8 cellular contexts compared by ENCODE assay signal in the genomic region with DNA sequence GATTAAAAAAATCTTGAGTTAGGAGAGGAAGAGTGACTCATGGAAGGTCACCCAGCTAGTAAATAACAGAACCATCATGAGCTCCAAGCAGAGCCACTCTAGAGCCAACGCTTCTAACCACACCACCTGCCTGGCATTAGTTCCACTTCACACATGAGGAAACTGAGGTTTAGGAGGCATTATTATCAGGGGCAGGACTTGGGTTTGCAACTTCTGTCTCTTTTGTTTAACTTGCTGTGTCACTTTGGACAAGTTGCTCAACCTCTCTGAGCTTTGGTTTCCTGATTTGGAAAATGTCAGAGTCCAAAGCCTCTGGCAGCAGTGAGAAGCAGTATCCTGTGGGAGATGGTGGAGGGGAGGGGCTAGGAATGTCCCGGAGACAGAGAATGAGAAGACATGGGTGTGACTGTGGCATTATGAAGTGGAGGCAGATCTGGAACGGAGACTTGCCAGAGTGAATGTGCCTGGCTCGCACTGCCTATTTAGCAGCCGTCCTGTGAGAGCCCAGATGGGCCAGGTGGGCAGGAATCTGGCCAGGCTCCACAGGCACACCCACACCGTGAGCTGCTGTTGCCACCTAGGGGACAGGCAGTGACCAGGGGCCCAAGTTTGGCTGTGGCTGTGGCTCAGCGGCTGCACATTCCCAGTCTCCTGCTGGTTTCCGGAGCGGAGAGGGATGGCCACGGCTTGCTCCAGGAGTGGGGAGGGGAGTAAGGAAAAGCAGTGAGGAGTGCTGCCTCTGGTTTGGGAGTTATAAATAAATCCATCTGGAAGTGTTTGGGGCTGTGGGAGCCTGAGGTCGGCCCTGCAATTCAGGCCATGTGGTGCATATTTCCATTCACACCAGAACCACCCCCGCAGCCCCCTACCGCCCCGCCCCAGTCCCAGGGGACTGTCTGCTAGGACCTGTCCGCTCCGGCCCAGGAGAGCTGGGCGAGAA.
DNase-seq lines count a peak whose midpoint lies in the region; TF ChIP-seq lines count a peak whose summit lies in the region.
"Had no signal": no experiment of that assay in that cellular context is flagged by ENCODE, and none has a peak within 500 bp of the region (broad histone marks: within the 10 kb centered on the region; RNA-seq: fewer than 3 reads in every experiment).

No MANE protein-coding gene starts in this region.

- no peak overlapping the region for H3K27ac ChIP-seq in HEK293 (ENCODE audit: extremely low read depth, low read depth, low read length)
- peak overlapping the region; percentile 48 for H3K27ac ChIP-seq in suprapubic skin

- peak; percentile 22 for DNase-seq in amniotic epithelial cell (ENCODE audit: low read depth)
- peak; percentile 56 for DNase-seq in iPS-NIHi7 (ENCODE audit: extremely low spot score)
- no peak for DNase-seq in suprapubic skin (ENCODE audit: low spot score in 2 of 2)
- no peak for DNase-seq in amniotic stem cell (lab: John Stamatoyannopoulos, UW)
- DNase-seq in activated effector memory CD4-positive, alpha-beta T cell treated with Interleukin-2 at 50 U/mL for 16 hours = no peak
- no peak for DNase-seq in GM19240 (ENCODE audit: insufficient read length, low spot score)
- DNase-seq: T-helper 2 cell had no signal

- TF ChIP-seq POLR2A in suprapubic skin (IDR thresholded peaks at IDR 0.05) = no peak

- no peak for TF ChIP-seq EP300 in suprapubic skin (IDR thresholded peaks at IDR 0.05)

- no peaks in the 10 kb centered on the region for H3K27me3 ChIP-seq in suprapubic skin

- 34% methylated on average over 17 of the region's 17 CpGs for WGBS in suprapubic skin

- POLR2A ChIA-PET in HEK293 (lab: Yijun Ruan, JAX) = interaction anchor here (1.0 to 1.2 kb wide), 2 partner anchors 122 to 227 kb away, joined by 3 read pairs; no protein-coding TSS in a partner anchor

- H3K9me3 ChIP-seq in HEK293 (ENCODE audit: control insufficient read depth, insufficient read depth, low read depth, low read length) (no peaks in the 10 kb centered on the region), suprapubic skin (no peaks in the 10 kb centered on the region)

- H3K36me3 ChIP-seq in HEK293 (ENCODE audit: control insufficient read depth in 2 of 2, insufficient read depth in 1 of 2, low read length in 2 of 2) (no peaks in the 10 kb centered on the region), suprapubic skin (no peaks in the 10 kb centered on the region)

- TF ChIP-seq CTCF in HEK293 (tag by site-specific recombination; IDR thresholded peaks at IDR 0.05) = peak; percentile 88
- peak in 1 of 2 donors; percentile 5 for TF ChIP-seq CTCF in suprapubic skin (IDR thresholded peaks at IDR 0.05)

- no peaks in the 10 kb centered on the region for H3K4me1 ChIP-seq in HEK293 (ENCODE audit: control insufficient read depth, insufficient read depth, low read length)
- H3K4me1 ChIP-seq in suprapubic skin = peaks cover 7% of the 10 kb centered on the region

- no peak overlapping the region for H3K4me3 ChIP-seq in HEK293 (ENCODE audit: low read depth, low read length)
- H3K4me3 ChIP-seq in suprapubic skin = no peak overlapping the region

- CTCF ChIA-PET in HEK293 (lab: Yijun Ruan, JAX) = interaction anchor here (0.6 to 11.5 kb wide), 13 partner anchors 8 to 2000 kb away, joined by 3 to 174 read pairs (median 5); no protein-coding TSS in a partner anchor

TF ChIP-seq in HEK293, 187 proteins besides CTCF, POLR2A, EP300 and RAD21:
- peak; percentile 86 for TF ChIP-seq ZNF768 (tag by site-specific recombination; IDR thresholded peaks at IDR 0.05)
- TF ChIP-seq ZNF529 (tag by site-specific recombination; IDR thresholded peaks at IDR 0.05; ENCODE audit: insufficient replicate concordance) = no peak
- TF ChIP-seq ZFP3 (tag by site-specific recombination; IDR thresholded peaks at IDR 0.05; ENCODE audit: low read depth) = no peak
- peak; percentile 80 for TF ChIP-seq EGR2 (tag by site-specific recombination; IDR thresholded peaks at IDR 0.05; ENCODE audit: low read depth)
- no peak for TF ChIP-seq ZNF10 (tag by site-specific recombination; IDR thresholded peaks at IDR 0.05)
- TF ChIP-seq ZFHX2 (tag by site-specific recombination; conservative IDR thresholded peaks at IDR 0.05) = peak; percentile 80
- TF ChIP-seq, protein P1, sequence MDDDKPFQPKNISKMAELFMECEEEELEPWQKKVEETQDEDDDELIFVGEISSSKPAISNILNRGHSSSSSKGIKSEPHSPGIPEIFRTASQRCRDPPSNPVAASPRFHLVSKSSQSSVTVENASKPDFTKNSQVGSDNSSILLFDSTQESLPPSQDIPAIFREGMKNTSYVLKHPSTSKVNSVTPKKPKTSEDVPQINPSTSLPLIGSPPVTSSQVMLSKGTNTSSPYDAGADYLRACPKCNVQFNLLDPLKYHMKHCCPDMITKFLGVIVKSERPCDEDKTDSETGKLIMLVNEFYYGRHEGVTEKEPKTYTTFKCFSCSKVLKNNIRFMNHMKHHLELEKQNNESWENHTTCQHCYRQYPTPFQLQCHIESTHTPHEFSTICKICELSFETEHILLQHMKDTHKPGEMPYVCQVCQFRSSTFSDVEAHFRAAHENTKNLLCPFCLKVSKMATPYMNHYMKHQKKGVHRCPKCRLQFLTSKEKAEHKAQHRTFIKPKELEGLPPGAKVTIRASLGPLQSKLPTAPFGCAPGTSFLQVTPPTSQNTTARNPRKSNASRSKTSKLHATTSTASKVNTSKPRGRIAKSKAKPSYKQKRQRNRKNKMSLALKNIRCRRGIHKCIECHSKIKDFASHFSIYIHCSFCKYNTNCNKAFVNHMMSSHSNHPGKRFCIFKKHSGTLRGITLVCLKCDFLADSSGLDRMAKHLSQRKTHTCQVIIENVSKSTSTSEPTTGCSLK (tag by site-specific recombination; IDR thresholded peaks at IDR 0.05) = no peak
- TF ChIP-seq ZNF266 (tag by site-specific recombination; IDR thresholded peaks at IDR 0.05; ENCODE audit: low read depth) = no peak
- no peak for TF ChIP-seq SCRT1 (tag by site-specific recombination; IDR thresholded peaks at IDR 0.05; ENCODE audit: borderline replicate concordance)
- no peak for TF ChIP-seq ZNF175 (tag by site-specific recombination; IDR thresholded peaks at IDR 0.05)
- TF ChIP-seq ZNF561 (tag by site-specific recombination; IDR thresholded peaks at IDR 0.05; ENCODE audit: borderline replicate concordance) = no peak
- TF ChIP-seq ZNF37A (tag by site-specific recombination; IDR thresholded peaks at IDR 0.05) = no peak
- TF ChIP-seq ZNF114 (tag by site-specific recombination; IDR thresholded peaks at IDR 0.05) = no peak
- TF ChIP-seq ZNF791 (tag by site-specific recombination; IDR thresholded peaks at IDR 0.05) = no peak
- TF ChIP-seq ZSCAN16 (tag by site-specific recombination; IDR thresholded peaks at IDR 0.05) = no peak
- TF ChIP-seq, protein P2, sequence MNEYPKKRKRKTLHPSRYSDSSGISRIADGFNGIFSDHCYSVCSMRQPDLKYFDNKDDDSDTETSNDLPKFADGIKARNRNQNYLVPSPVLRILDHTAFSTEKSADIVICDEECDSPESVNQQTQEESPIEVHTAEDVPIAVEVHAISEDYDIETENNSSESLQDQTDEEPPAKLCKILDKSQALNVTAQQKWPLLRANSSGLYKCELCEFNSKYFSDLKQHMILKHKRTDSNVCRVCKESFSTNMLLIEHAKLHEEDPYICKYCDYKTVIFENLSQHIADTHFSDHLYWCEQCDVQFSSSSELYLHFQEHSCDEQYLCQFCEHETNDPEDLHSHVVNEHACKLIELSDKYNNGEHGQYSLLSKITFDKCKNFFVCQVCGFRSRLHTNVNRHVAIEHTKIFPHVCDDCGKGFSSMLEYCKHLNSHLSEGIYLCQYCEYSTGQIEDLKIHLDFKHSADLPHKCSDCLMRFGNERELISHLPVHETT (tag by site-specific recombination; IDR thresholded peaks at IDR 0.05) = no peak
- TF ChIP-seq YY2 (tag by site-specific recombination; IDR thresholded peaks at IDR 0.05) = no peak
- peak; percentile 64 for TF ChIP-seq ZIC2 (tag by site-specific recombination; IDR thresholded peaks at IDR 0.05)
TF ChIP-seq in HEK293: peak in this region for 4.

Comparison
In these comparisons a context has a peak if more than half of its experiments do, and no peak if none do; other contexts are left out.
1. DNase-seq: peak in amniotic epithelial cell (single experiment) and iPS-NIHi7 (single experiment); none in suprapubic skin (0 of 2), amniotic stem cell (single experiment), activated effector memory CD4-positive, alpha-beta T cell treated with Interleukin-2 at 50 U/mL for 16 hours (single experiment) and GM19240 (single experiment).